8 cellular contexts compared by ENCODE assay signal in the genomic region with DNA sequence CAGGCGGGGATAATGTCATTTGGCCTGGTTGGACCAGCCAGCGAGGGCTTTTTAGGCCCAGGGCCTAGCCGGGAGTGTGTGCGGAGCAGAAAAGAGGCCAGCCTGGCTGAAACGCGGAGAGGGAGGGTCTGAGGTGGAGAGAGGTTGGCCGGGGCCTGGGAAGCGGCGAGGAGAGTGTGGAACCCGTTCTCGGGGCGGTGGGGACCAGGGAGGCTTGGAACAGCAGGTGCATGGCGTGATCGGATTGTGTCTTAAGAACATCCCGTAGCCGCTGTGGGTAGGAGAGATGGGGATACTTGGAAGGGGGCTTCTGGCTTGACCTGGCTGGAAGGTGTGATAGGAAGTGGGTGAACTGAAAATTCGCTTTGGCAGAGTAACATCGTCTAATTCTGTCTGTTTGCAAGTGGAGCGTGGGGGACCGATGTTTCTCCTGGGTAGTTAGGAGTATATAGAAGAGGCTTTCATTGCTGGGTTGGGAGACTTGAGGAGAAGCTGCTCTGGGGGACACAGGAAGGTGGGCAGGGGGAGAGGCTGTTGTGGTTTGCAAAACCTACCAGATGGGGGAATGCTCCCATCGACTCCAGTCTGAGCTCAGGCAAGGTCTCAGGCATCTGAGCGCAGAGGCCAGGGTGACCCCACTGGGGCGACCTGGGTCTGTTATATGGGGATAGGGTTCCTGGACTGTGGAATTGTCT. TPM values are rescaled to one million over a fixed set of nuclear protein-coding genes. Genes with fewer than 3 reads are reported as not detected.
DNase-seq lines count a peak whose midpoint lies in the region; ATAC-seq and TF ChIP-seq lines count a peak whose summit lies in the region.

No MANE protein-coding gene starts in this region.

- DNase-seq in IMR-90, result no peak
- DNase-seq in chondrocyte (ENCODE audit: low spot score), result no peak
- DNase-seq in NCI-H2029 treated with DMSO at 0.1 percent for 48 hours (lab: John Stamatoyannopoulos, UW), result no peak
- no peak for DNase-seq in GOT3 (lab: John Stamatoyannopoulos, UW)
- no peak for DNase-seq in CD1c-positive myeloid dendritic cell (ENCODE audit: extremely low spot score)
- DNase-seq in NCI-H2196 treated with DMSO at 0.1 percent for 48 hours (lab: John Stamatoyannopoulos, UW; ENCODE audit: unreplicated experiment), result no peak

- H2AK5ac ChIP-seq in IMR-90 (ENCODE audit: low read depth, low read length), result no peak overlapping the region

- H3K27me3 Mint-ChIP-seq in chondrocyte (ENCODE audit: low read depth), result no peaks in the 10 kb centered on the region

- H3K9ac ChIP-seq in ES-I3 (ENCODE audit: low read depth, low read length) (peak overlapping the region; percentile 86), IMR-90 (ENCODE audit: low read depth, low read length) (peak overlapping the region; percentile 55)

- peaks cover 17% of the 10 kb centered on the region for H3K4me1 Mint-ChIP-seq in chondrocyte (ENCODE audit: low read depth)

- in situ Hi-C loops in IMR-90 (cut with MboI; ENCODE audit: low sequenced_read_pairs), result no loop called here

- no peak overlapping the region for H3K56ac ChIP-seq in IMR-90 (ENCODE audit: extremely low read depth, insufficient read depth, low read length)

- no peak overlapping the region for H2BK120ac ChIP-seq in IMR-90 (ENCODE audit: low read depth, low read length)

- BruUV-seq in IMR-90 (replicated peaks; lab: Mats Ljungman, UMichigan), result no TSS peak

- no peak overlapping the region for H2BK5ac ChIP-seq in IMR-90 (ENCODE audit: low read depth, low read length, poor library complexity, severe bottlenecking)

- no peaks in the 10 kb centered on the region for H4K20me1 ChIP-seq in IMR-90 (ENCODE audit: insufficient read depth, low read length)

- no peak overlapping the region for H2BK15ac ChIP-seq in IMR-90 (ENCODE audit: low read depth, low read length)

- no peak overlapping the region for H3K4ac ChIP-seq in IMR-90 (ENCODE audit: low read depth, low read length)

- no peak for TF ChIP-seq RAD21 in IMR-90 (IDR thresholded peaks at IDR 0.05; ENCODE audit: low read length)

- no peak for TF ChIP-seq CTCF in IMR-90 (conservative IDR thresholded peaks at IDR 0.05; ENCODE audit: low read depth, low read length)
- no peak for TF ChIP-seq CTCF in chondrocyte (IDR thresholded peaks at IDR 0.05)

- peak overlapping the region; percentile 78 for H3K4me2 ChIP-seq in IMR-90 (ENCODE audit: low read depth, low read length)

- no peak overlapping the region for H4K5ac ChIP-seq in IMR-90 (ENCODE audit: low read depth, low read length)

- CTCF ChIA-PET in IMR-90 (lab: Yijun Ruan, JAX), result no interaction called here

- no peak overlapping the region for H4K91ac ChIP-seq in IMR-90 (ENCODE audit: insufficient read depth, low read depth, low read length)

- no peaks in the 10 kb centered on the region for H3K9me3 ChIP-seq in ES-I3 (ENCODE audit: control insufficient read depth, insufficient read depth, low read length)
- no peaks in the 10 kb centered on the region for H3K9me3 ChIP-seq in IMR-90 (ENCODE audit: control insufficient read depth, insufficient read depth, low read length)
- no peaks in the 10 kb centered on the region for H3K9me3 ChIP-seq in muscle layer of duodenum (ENCODE audit: control insufficient read depth in 1 of 2, low read length in 2 of 2)

- H3K27ac Mint-ChIP-seq in chondrocyte (ENCODE audit: unreplicated experiment), result peak overlapping the region; percentile 78

- H3K27ac ChIP-seq in IMR-90 (ENCODE audit: insufficient read depth, low read length) (no peak overlapping the region), muscle layer of duodenum (ENCODE audit: low read length) (peak overlapping the region; percentile 49)

- no peaks in the 10 kb centered on the region; a peak in 1 of 4 replicates for H3K79me1 ChIP-seq in IMR-90 (ENCODE audit: low read depth in 1 of 2, low read length in 2 of 2)

- peak overlapping the region; percentile 12 for H2AK9ac ChIP-seq in IMR-90 (replicated peaks; ENCODE audit: low read depth, low read length, poor library complexity)

- H3K27me3 ChIP-seq in IMR-90 (ENCODE audit: control insufficient read depth, insufficient read depth, low read length), result peaks cover 12% of the 10 kb centered on the region
- no peaks in the 10 kb centered on the region for H3K27me3 ChIP-seq in muscle layer of duodenum (ENCODE audit: low read depth, low read length)

- H3K14ac ChIP-seq in IMR-90 (replicated peaks; ENCODE audit: low read depth, low read length), result 0 out of 2 replicates have a peak overlapping the region, but pooled peaks have one; percentile 37

- peaks cover 3% of the 10 kb centered on the region; the same call in 1 of the 2 replicates for H3K36me3 ChIP-seq in ES-I3 (ENCODE audit: insufficient read depth, low read length)
- H3K36me3 ChIP-seq in IMR-90 (ENCODE audit: control insufficient read depth, insufficient read depth, low read length), result no peaks in the 10 kb centered on the region
- H3K36me3 ChIP-seq in muscle layer of duodenum (ENCODE audit: control insufficient read depth in 1 of 2, insufficient read depth in 2 of 2, low read length in 2 of 2), result peaks cover 0 to 5% of the 10 kb centered on the region in 2 donors

- no peaks in the 10 kb centered on the region for H3K9me1 ChIP-seq in IMR-90 (ENCODE audit: insufficient read depth, low read length)

- no peak overlapping the region for H2BK20ac ChIP-seq in IMR-90 (ENCODE audit: low read depth, low read length)

- intact Hi-C loops in IMR-90 (cut with micrococcal nuclease), result no loop called here

- H2AFZ ChIP-seq in IMR-90 (replicated peaks; ENCODE audit: low read length, poor library complexity), result peak overlapping the region; percentile 61

- dilution Hi-C loops in IMR-90 (cut with HindIII; ENCODE audit: low sequenced_read_pairs, unreplicated experiment), result no loop called here

- H3K9me3 Mint-ChIP-seq in chondrocyte (ENCODE audit: low read depth), result no peaks in the 10 kb centered on the region

- WGBS in IMR-90 (ENCODE audit: extremely low coverage in 2 of 2, insufficient read length in 1 of 2), 2 experiments, result 8% methylated on average over 10 of the region's 23 CpGs; no CpG with 5 or more reads in 1 of the 2 experiments

- H3K4me1 ChIP-seq in ES-I3 (ENCODE audit: insufficient read depth, low read length) (peaks cover 11% of the 10 kb centered on the region), IMR-90 (ENCODE audit: control insufficient read depth, insufficient read depth, low read length) (peaks cover 4% of the 10 kb centered on the region; the same call in 1 of the 2 replicates), muscle layer of duodenum (ENCODE audit: control insufficient read depth in 1 of 2, insufficient read depth in 2 of 2, low read length in 2 of 2) (peaks cover 6 to 23% of the 10 kb centered on the region in 2 donors)

- no peak for TF ChIP-seq POLR2A in IMR-90 (IDR thresholded peaks at IDR 0.05; ENCODE audit: low read depth, low read length)

- H3K4me3 Mint-ChIP-seq in chondrocyte (ENCODE audit: unreplicated experiment), result peak overlapping the region; percentile 87

- H3K18ac ChIP-seq in IMR-90 (ENCODE audit: low read depth, low read length), result no peak overlapping the region

- POLR2A ChIA-PET in IMR-90 (lab: Charles Lee; ENCODE audit: unreplicated experiment), result no interaction called here

- peak overlapping the region; percentile 65 for H3K4me3 ChIP-seq in IMR-90 (ENCODE audit: insufficient read depth, low read depth, low read length)
- peak overlapping the region; percentile 73 to 81 for H3K4me3 ChIP-seq in muscle layer of duodenum (ENCODE audit: low read depth in 1 of 2, low read length in 2 of 2)

- no peak overlapping the region for H4K8ac ChIP-seq in IMR-90 (ENCODE audit: low read depth in 2 of 2, low read length in 2 of 2)

- ATAC-seq in IMR-90 (ENCODE audit: low read depth), result no peak

- H3K23ac ChIP-seq in IMR-90 (ENCODE audit: low read depth, low read length), result no peak overlapping the region

- no peaks in the 10 kb centered on the region for H3K36me3 Mint-ChIP-seq in chondrocyte (ENCODE audit: low read depth)

TF ChIP-seq in IMR-90, 13 proteins besides CTCF, POLR2A, EP300 and RAD21:
- TF ChIP-seq RCOR1 (IDR thresholded peaks at IDR 0.05; ENCODE audit: insufficient replicate concordance, low read length), result no peak
- no peak for TF ChIP-seq SMC3 (IDR thresholded peaks at IDR 0.05; ENCODE audit: low read depth, low read length)
- no peak for TF ChIP-seq CEBPB (IDR thresholded peaks at IDR 0.05; ENCODE audit: low read depth, low read length)
- no peak for TF ChIP-seq FOS (IDR thresholded peaks at IDR 0.05; ENCODE audit: low read depth, low read length)
- TF ChIP-seq, protein P1, sequence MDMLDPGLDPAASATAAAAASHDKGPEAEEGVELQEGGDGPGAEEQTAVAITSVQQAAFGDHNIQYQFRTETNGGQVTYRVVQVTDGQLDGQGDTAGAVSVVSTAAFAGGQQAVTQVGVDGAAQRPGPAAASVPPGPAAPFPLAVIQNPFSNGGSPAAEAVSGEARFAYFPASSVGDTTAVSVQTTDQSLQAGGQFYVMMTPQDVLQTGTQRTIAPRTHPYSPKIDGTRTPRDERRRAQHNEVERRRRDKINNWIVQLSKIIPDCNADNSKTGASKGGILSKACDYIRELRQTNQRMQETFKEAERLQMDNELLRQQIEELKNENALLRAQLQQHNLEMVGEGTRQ (IDR thresholded peaks at IDR 0.05; ENCODE audit: low read depth, low read length), result no peak
- no peak for TF ChIP-seq MAZ (IDR thresholded peaks at IDR 0.05; ENCODE audit: borderline replicate concordance, low read depth, low read length)
- TF ChIP-seq MAFK (IDR thresholded peaks at IDR 0.05; ENCODE audit: low read depth, low read length), result no peak
- TF ChIP-seq MXI1 (IDR thresholded peaks at IDR 0.05; ENCODE audit: borderline replicate concordance, low read depth, low read length), result no peak
- no peak for TF ChIP-seq NFE2L2 (IDR thresholded peaks at IDR 0.05; ENCODE audit: low read depth, low read length)
- no peak for TF ChIP-seq CHD1 (IDR thresholded peaks at IDR 0.05; ENCODE audit: low read depth, low read length)
- TF ChIP-seq RFX5 (IDR thresholded peaks at IDR 0.05; ENCODE audit: low read depth, low read length), result no peak
- no peak for TF ChIP-seq BHLHE40 (IDR thresholded peaks at IDR 0.05; ENCODE audit: low read depth, low read length)
- TF ChIP-seq, protein P2, sequence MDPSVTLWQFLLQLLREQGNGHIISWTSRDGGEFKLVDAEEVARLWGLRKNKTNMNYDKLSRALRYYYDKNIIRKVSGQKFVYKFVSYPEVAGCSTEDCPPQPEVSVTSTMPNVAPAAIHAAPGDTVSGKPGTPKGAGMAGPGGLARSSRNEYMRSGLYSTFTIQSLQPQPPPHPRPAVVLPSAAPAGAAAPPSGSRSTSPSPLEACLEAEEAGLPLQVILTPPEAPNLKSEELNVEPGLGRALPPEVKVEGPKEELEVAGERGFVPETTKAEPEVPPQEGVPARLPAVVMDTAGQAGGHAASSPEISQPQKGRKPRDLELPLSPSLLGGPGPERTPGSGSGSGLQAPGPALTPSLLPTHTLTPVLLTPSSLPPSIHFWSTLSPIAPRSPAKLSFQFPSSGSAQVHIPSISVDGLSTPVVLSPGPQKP (IDR thresholded peaks at IDR 0.05; ENCODE audit: borderline replicate concordance, low read depth, low read length), result no peak
TF ChIP-seq in IMR-90: peak in this region for 0.

RNA-seq across cellular contexts. Expression of a gene that starts 0.9 kb away (rescaled TPM):
- 3.2 and 3.9 TPM in 2 replicates for total RNA-seq in IMR-90 (2012; rRNA removed)
- polyA plus RNA-seq in IMR-90 (2012; rRNA removed), result 5.5 and 5.7 TPM in 2 replicates
- 5.6 and 7.9 TPM in 2 replicates for polyA plus RNA-seq in IMR-90 (2012; cell fraction: cytosol; rRNA removed)
- 4.6 and 5.2 TPM in 2 replicates for polyA plus RNA-seq in IMR-90 (2012; cell fraction: nucleus; rRNA removed; ENCODE audit: low replicate concordance)
- 16.3 to 26.0 TPM (median 24.7 TPM) in 3 replicates for total RNA-seq in chondrocyte
